7 cellular contexts compared by ENCODE assay signal in the genomic region with DNA sequence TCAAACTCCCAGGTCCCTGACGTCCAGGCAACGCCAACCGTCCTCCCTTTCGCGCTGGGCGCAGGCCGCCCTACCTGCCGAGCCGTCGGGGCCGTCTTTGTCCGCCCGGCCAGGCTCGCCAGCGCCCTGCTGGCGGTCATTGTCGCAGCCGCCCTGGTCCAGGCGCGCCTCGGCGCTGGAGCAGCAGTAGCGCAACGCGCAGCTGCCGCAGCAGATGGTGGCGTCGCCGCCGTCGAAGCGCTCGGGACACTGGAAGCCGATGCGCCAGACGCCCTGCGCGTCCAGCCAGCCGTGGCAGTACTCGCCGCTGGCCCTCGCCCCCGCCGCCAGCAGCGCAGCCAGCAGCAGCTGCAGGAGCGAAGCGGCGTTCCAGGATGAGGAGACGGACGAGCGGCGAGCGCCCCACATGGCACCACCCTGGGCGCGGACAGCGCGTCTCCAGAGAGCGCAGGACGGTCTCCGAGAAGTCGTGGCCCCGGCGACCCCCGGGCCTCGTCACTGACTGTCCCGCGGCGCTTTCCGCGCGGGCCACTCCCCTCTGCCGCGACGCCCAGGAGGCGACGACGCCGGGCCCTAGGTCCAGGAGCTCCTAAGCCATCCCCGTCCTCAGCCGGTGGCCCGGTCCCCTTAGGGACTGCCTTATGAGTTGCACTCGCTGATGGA. TPM values are rescaled to one million over a fixed set of nuclear protein-coding genes. Genes with fewer than 3 reads are reported as not detected.
DNase-seq lines count a peak whose midpoint lies in the region; ATAC-seq and TF ChIP-seq lines count a peak whose summit lies in the region.

No MANE protein-coding gene starts in this region.

- H4K20me1 ChIP-seq in PC-3 (ENCODE audit: low read length), result no peaks in the 10 kb centered on the region

- DNase-seq in H7 (peak; percentile 79), PC-3 (no peak), progenitor cell of endocrine pancreas (ENCODE audit: low spot score, unreplicated experiment) (peak; percentile 52), cerebellar cortex (ENCODE audit: low spot score) (no peak)

- ATAC-seq in PC-3 (peak; percentile 14; the same call in 1 of the 2 replicates), esophagus mucosa (peak; percentile 37), HG03521 (IDR thresholded peaks at IDR 0.05; ENCODE audit: unreplicated experiment) (no peak), GM21367 (IDR thresholded peaks at IDR 0.05; ENCODE audit: unreplicated experiment) (no peak)

- peak overlapping the region; percentile 83 for H3K4me2 ChIP-seq in PC-3 (ENCODE audit: low read length)

- H3F3A ChIP-seq in PC-3 (ENCODE audit: low read length, unreplicated experiment), result no peaks in the 10 kb centered on the region

- no TSS peak for BruUV-seq in PC-3 (replicated peaks; lab: Mats Ljungman, UMichigan)

- H3K79me2 ChIP-seq in PC-3 (ENCODE audit: low read length), result no peaks in the 10 kb centered on the region

- no peaks in the 10 kb centered on the region for H3K9me3 ChIP-seq in PC-3 (ENCODE audit: low read length)

- H3K27ac Mint-ChIP-seq in progenitor cell of endocrine pancreas, result peak overlapping the region; percentile 69

- H2AFZ ChIP-seq in PC-3 (ENCODE audit: low read length), result peak overlapping the region; percentile 73

- CTCF ChIA-PET in PC-3 (lab: Charles Lee), result no interaction called here

- TF ChIP-seq CTCF in PC-3 (conservative IDR thresholded peaks at IDR 0.05; ENCODE audit: low read depth, low read length) (no peak), progenitor cell of endocrine pancreas (IDR thresholded peaks at IDR 0.05; ENCODE audit: unreplicated experiment) (peak; percentile 18)

- H3K36me3 Mint-ChIP-seq in progenitor cell of endocrine pancreas (ENCODE audit: insufficient read depth), result peaks cover 2% of the 10 kb centered on the region

- peaks cover 20% of the 10 kb centered on the region for H3K27me3 Mint-ChIP-seq in progenitor cell of endocrine pancreas

- H3K36me3 ChIP-seq in H7 (replicated peaks; ENCODE audit: control insufficient read depth, insufficient read depth, low read length) (no peaks in the 10 kb centered on the region), PC-3 (ENCODE audit: low read depth, low read length) (no peaks in the 10 kb centered on the region)

- H3K27me3 ChIP-seq in H7 (ENCODE audit: control insufficient read depth, insufficient read depth, low read length), result peaks cover 33% of the 10 kb centered on the region
- no peaks in the 10 kb centered on the region for H3K27me3 ChIP-seq in PC-3 (ENCODE audit: low read length)

- H3K9me3 Mint-ChIP-seq in progenitor cell of endocrine pancreas (ENCODE audit: low read depth), result no peaks in the 10 kb centered on the region

- POLR2A ChIA-PET in PC-3 (lab: Charles Lee; ENCODE audit: unreplicated experiment), result no interaction called here

- H3K4me1 ChIP-seq in PC-3 (ENCODE audit: insufficient read depth, low read length), result peaks cover 11% of the 10 kb centered on the region

- H3K4me3 ChIP-seq in H7 (ENCODE audit: insufficient read depth, low read depth, low read length) (peak overlapping the region; percentile 66), PC-3 (ENCODE audit: low read length) (peak overlapping the region; percentile 67)

- H3K9me2 ChIP-seq in PC-3 (replicated peaks; ENCODE audit: low read length), result no peaks in the 10 kb centered on the region

- intact Hi-C loops in PC-3 (cut with micrococcal nuclease), result no loop called here

- peaks cover 5% of the 10 kb centered on the region for H3K4me1 Mint-ChIP-seq in progenitor cell of endocrine pancreas (ENCODE audit: low read depth)

- peak overlapping the region; percentile 40; the same call in 1 of the 2 replicates for H3K9ac ChIP-seq in PC-3 (ENCODE audit: low read length)

- H3K4me3 Mint-ChIP-seq in progenitor cell of endocrine pancreas (ENCODE audit: low read depth), result peak overlapping the region; percentile 73

- H3K27ac ChIP-seq in PC-3 (ENCODE audit: low read length), result no peak overlapping the region

RNA-seq across cellular contexts. Expression of a gene that starts 1.1 kb away (rescaled TPM):
- 33.7 and 59.8 TPM in 2 replicates for total RNA-seq in H7 (2014; rRNA removed; shearing (Covaris generic))
- total RNA-seq in PC-3 (2014; rRNA removed), result 7.8 TPM in 2 replicates
- 0.16 TPM for total RNA-seq in esophagus mucosa
- 15.2 and 18.1 TPM in 2 replicates for total RNA-seq in progenitor cell of endocrine pancreas

Comparison
In these comparisons a context has a peak if more than half of its experiments do, and no peak if none do; other contexts are left out.
1. DNase-seq: peak in H7 (single experiment) and progenitor cell of endocrine pancreas (single experiment); none in PC-3 (single experiment) and cerebellar cortex (single experiment).
2. ATAC-seq: peak in PC-3 (single experiment) and esophagus mucosa (single experiment); none in HG03521 (single experiment) and GM21367 (single experiment).